Comparison of ENCODE assay signal across 21 cellular contexts in the genomic region with DNA sequence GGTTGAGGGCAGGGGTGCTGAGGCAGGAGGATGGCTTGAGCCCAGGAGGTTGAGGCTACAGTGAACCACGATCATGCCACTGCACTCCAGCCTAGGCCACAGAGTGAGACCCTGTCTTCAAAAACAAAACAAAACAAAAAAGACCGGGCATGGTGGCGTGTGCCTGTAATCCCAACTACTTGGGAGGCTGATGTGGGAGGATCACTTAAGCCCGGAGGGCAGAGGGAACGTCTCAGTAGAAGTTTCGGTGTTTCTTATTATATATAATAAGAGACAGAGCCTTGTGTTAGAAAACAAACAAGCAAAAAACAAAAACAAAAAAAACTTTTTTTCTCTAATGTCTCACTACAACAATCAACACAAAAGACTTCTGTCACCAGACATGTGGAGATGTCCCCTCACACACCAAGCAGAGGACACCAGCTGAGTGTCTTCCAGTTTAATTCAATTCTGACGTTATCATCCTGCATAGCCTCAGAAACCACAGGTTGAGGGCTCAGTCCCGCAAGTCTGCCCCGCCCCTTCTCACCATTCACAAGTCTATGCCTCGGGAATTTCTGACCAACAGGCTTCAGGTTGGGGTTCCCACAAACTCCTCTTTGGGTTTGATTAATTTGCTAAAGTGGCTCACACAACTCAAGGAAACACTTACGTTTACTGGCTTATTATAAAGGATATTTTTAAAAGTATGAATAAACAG. TPM values are rescaled to one million over a fixed set of nuclear protein-coding genes. Genes with fewer than 3 reads are reported as not detected.
DNase-seq lines count a peak whose midpoint lies in the region; ATAC-seq, FAIRE-seq and TF ChIP-seq lines count a peak whose summit lies in the region.
"Had no signal": no experiment of that assay in that cellular context is flagged by ENCODE, and none has a peak within 500 bp of the region (broad histone marks: within the 10 kb centered on the region; RNA-seq: fewer than 3 reads in every experiment).

No MANE protein-coding gene starts in this region.

- no peaks in the 10 kb centered on the region for H3K36me3 Mint-ChIP-seq in type B pancreatic cell
- H3K36me3 Mint-ChIP-seq in naive thymus-derived CD4-positive, alpha-beta T cell: no peaks in the 10 kb centered on the region

- no peaks in the 10 kb centered on the region for H3K9me3 Mint-ChIP-seq in type B pancreatic cell
- no peaks in the 10 kb centered on the region for H3K9me3 Mint-ChIP-seq in naive thymus-derived CD4-positive, alpha-beta T cell
- H3K9me3 Mint-ChIP-seq: CD4-positive, alpha-beta T cell; H9 had no signal

- H3K4me3 Mint-ChIP-seq in type B pancreatic cell: no peak overlapping the region
- no peak overlapping the region for H3K4me3 Mint-ChIP-seq in naive thymus-derived CD4-positive, alpha-beta T cell
- H3K4me3 Mint-ChIP-seq: CD4-positive, alpha-beta T cell; H9 had no signal

- POLR2A ChIA-PET in HepG2 (lab: Yijun Ruan, JAX): no interaction called here
- POLR2A ChIA-PET in naive thymus-derived CD4-positive, alpha-beta T cell (lab: Charles Lee): no interaction called here

- H3K27me3 ChIP-seq in HepG2 (ENCODE audit: control insufficient read depth in 1 of 2, insufficient read depth in 2 of 2, low read length in 2 of 2) (no peaks in the 10 kb centered on the region), right lobe of liver (no peaks in the 10 kb centered on the region), body of pancreas (no peaks in the 10 kb centered on the region)
- no peaks in the 10 kb centered on the region for H3K27me3 ChIP-seq in naive thymus-derived CD4-positive, alpha-beta T cell (ENCODE audit: control insufficient read depth in 2 of 2, insufficient read depth in 2 of 2, low read length in 2 of 2)

- H3K4me1 ChIP-seq in HepG2 (ENCODE audit: insufficient read depth, low read length): peaks cover 19% of the 10 kb centered on the region
- H3K4me1 ChIP-seq in right lobe of liver: no peaks in the 10 kb centered on the region
- H3K4me1 ChIP-seq in naive thymus-derived CD4-positive, alpha-beta T cell (ENCODE audit: control insufficient read depth in 2 of 2, insufficient read depth in 2 of 2, low read length in 2 of 2): no peaks in the 10 kb centered on the region
- no peaks in the 10 kb centered on the region for H3K4me1 ChIP-seq in body of pancreas

- no peak for FAIRE-seq in HepG2 (lab: Jason Lieb, UNC)
- FAIRE-seq: GM12878, RCC 7860 had no signal

- intact Hi-C loops in HepG2 (cut with micrococcal nuclease; ENCODE audit: unreplicated experiment) (no loop called here), right lobe of liver (cut with DNase I) (loop anchor here in 1 of 2 donors (5.0 kb wide), 1 partner anchor 142 kb away; no protein-coding TSS in a partner anchor), body of pancreas (cut with DNase I) (no loop called here)
- intact Hi-C loops in naive thymus-derived CD4-positive, alpha-beta T cell (cut with micrococcal nuclease): no loop called here

- H3K36me3 ChIP-seq in HepG2 (replicated peaks in 1 of 2; ENCODE audit: control insufficient read depth in 1 of 2, insufficient read depth in 2 of 2, low read length in 2 of 2) (no peaks in the 10 kb centered on the region), right lobe of liver (no peaks in the 10 kb centered on the region), body of pancreas (replicated peaks in 1 of 2; ENCODE audit: insufficient read depth in 1 of 2, low read depth in 2 of 2) (no peaks in the 10 kb centered on the region)
- no peaks in the 10 kb centered on the region for H3K36me3 ChIP-seq in naive thymus-derived CD4-positive, alpha-beta T cell (ENCODE audit: control insufficient read depth in 2 of 3, insufficient read depth in 3 of 3, low read length in 3 of 3)

- no peak overlapping the region for H2AFZ ChIP-seq in HepG2 (ENCODE audit: low read length)

- no peaks in the 10 kb centered on the region for H4K20me1 ChIP-seq in HepG2 (ENCODE audit: insufficient read depth, low read length)

- H3K4me3 ChIP-seq in HepG2 (replicated peaks in 1 of 3; ENCODE audit: insufficient read depth in 1 of 3, low read depth in 2 of 3, low read length in 3 of 3) (no peak overlapping the region), right lobe of liver (no peak overlapping the region), epithelial cell of esophagus (ENCODE audit: low read length) (no peak overlapping the region), body of pancreas (no peak overlapping the region)
- H3K4me3 ChIP-seq in naive thymus-derived CD4-positive, alpha-beta T cell (ENCODE audit: low read length): no peak overlapping the region
- H3K4me3 ChIP-seq: GM12878, SK-N-MC had no signal

- TF ChIP-seq EP300 in HepG2 (IDR thresholded peaks at IDR 0.05; ENCODE audit: low read depth in 2 of 2, low read length in 2 of 2) (no peak), HepG2 (CRISPR knock-in tag; IDR thresholded peaks at IDR 0.05; ENCODE audit: borderline replicate concordance) (no peak)

- peak overlapping the region; percentile 23; the same call in 1 of the 2 replicates for H3K4me2 ChIP-seq in HepG2 (ENCODE audit: low read depth, low read length)

- no peak for DNase-seq in HepG2 (ENCODE audit: low spot score)
- no peak for DNase-seq in right lobe of liver
- DNase-seq in SW480 (ENCODE audit: low spot score): peak; percentile 30
- DNase-seq in epithelial cell of esophagus (ENCODE audit: low read depth): peak; percentile 24
- DNase-seq in type B pancreatic cell (ENCODE audit: extremely low spot score, unreplicated experiment): no peak
- DNase-seq in naive thymus-derived CD4-positive, alpha-beta T cell: no peak
- DNase-seq in body of pancreas: no peak
- DNase-seq: 8988T; Calu3; CD4-positive, alpha-beta T cell; H9; NCI-H1105 treated with DMSO at 0.1 percent for 48 hours; NCI-H187 treated with DMSO at 0.1 percent for 48 hours; NCI-H345; NCI-H524 treated with DMSO at 0.1 percent for 48 hours; Right ventricle myocardium superior had no signal

- no peak for TF ChIP-seq CTCF in HepG2 (CRISPR knock-in tag; IDR thresholded peaks at IDR 0.05)
- no peak for TF ChIP-seq CTCF in right lobe of liver (IDR thresholded peaks at IDR 0.05)
- no peak for TF ChIP-seq CTCF in epithelial cell of esophagus (IDR thresholded peaks at IDR 0.05; ENCODE audit: insufficient read depth, low read depth, low read length, missing control alignments)
- TF ChIP-seq CTCF in type B pancreatic cell (conservative IDR thresholded peaks at IDR 0.05): no peak
- TF ChIP-seq CTCF in body of pancreas (IDR thresholded peaks at IDR 0.05): no peak

- WGBS in HepG2 (ENCODE audit: low lambda C conversion rate): 46% methylated on average over 11 of the region's 11 CpGs
- WGBS in right lobe of liver (ENCODE audit: insufficient coverage, low coverage, low lambda C conversion rate, missing lambda C conversion rate): 77% methylated on average over 10 of the region's 11 CpGs
- 72 to 74% methylated on average over 11 of the region's 11 CpGs for WGBS in body of pancreas, 2 donors

- CTCF ChIA-PET in HepG2 (lab: Yijun Ruan, JAX; ENCODE audit: low intra/inter-chr PET ratio, low total read pairs): no interaction called here
- CTCF ChIA-PET in naive thymus-derived CD4-positive, alpha-beta T cell (lab: Charles Lee): no interaction called here

- BruUV-seq in HepG2 (replicated peaks; lab: Mats Ljungman, UMichigan): no TSS peak

- no peak for TF ChIP-seq RAD21 in HepG2 (CRISPR knock-in tag; IDR thresholded peaks at IDR 0.05)

- peaks cover 4% of the 10 kb centered on the region for H3K27me3 Mint-ChIP-seq in type B pancreatic cell
- H3K27me3 Mint-ChIP-seq in naive thymus-derived CD4-positive, alpha-beta T cell: peaks cover 0 to 10% (median 0%) of the 10 kb centered on the region in 5 donors
- H3K27me3 Mint-ChIP-seq: CD4-positive, alpha-beta T cell had no signal

- TF ChIP-seq POLR2A in HepG2 (IDR thresholded peaks at IDR 0.05; ENCODE audit: insufficient read depth in 1 of 2, low read depth in 2 of 2, low read length in 2 of 2) (no peak), right lobe of liver (IDR thresholded peaks at IDR 0.05) (no peak), body of pancreas (IDR thresholded peaks at IDR 0.05) (no peak)

- H3K9ac ChIP-seq in HepG2 (ENCODE audit: insufficient read depth, low read depth, low read length): no peak overlapping the region

- peak overlapping the region; percentile 94 for H3K27ac Mint-ChIP-seq in type B pancreatic cell
- H3K27ac Mint-ChIP-seq in naive thymus-derived CD4-positive, alpha-beta T cell: no peak overlapping the region
- H3K27ac Mint-ChIP-seq: CD4-positive, alpha-beta T cell had no signal

- no peaks in the 10 kb centered on the region for H3K79me2 ChIP-seq in HepG2 (ENCODE audit: insufficient read depth, low read length)

- peaks cover 3% of the 10 kb centered on the region for H3K4me1 Mint-ChIP-seq in type B pancreatic cell (ENCODE audit: unreplicated experiment)
- H3K4me1 Mint-ChIP-seq in naive thymus-derived CD4-positive, alpha-beta T cell: peaks cover 0 to 3% (median 0%) of the 10 kb centered on the region in 7 donors

- in situ Hi-C loops in HepG2 (cut with HindIII; ENCODE audit: extremely low pct_ligation_motif_present, low pct_unique_long_range_greater_than_20kb): loop anchor here (10.0 kb wide), 1 partner anchor 145 kb away; a partner anchor contains a TSS

- H3K27ac ChIP-seq in HepG2 (ENCODE audit: extremely low read length, insufficient read depth, low read length): no peak overlapping the region
- H3K27ac ChIP-seq in right lobe of liver: no peak overlapping the region
- no peak overlapping the region for H3K27ac ChIP-seq in naive thymus-derived CD4-positive, alpha-beta T cell (ENCODE audit: low read depth, low read length)
- H3K27ac ChIP-seq in body of pancreas: no peak overlapping the region
- H3K27ac ChIP-seq: SK-N-MC had no signal

- H3K9me3 ChIP-seq in HepG2 (ENCODE audit: low read length): no peaks in the 10 kb centered on the region
- H3K9me3 ChIP-seq in right lobe of liver: no peaks in the 10 kb centered on the region
- H3K9me3 ChIP-seq in naive thymus-derived CD4-positive, alpha-beta T cell (ENCODE audit: control insufficient read depth in 2 of 3, low read length in 3 of 3): no peaks in the 10 kb centered on the region
- H3K9me3 ChIP-seq in body of pancreas: no peaks in the 10 kb centered on the region

- ATAC-seq in HepG2 (no peak), right lobe of liver (no peak), GM21367 (IDR thresholded peaks at IDR 0.05; ENCODE audit: unreplicated experiment) (no peak), body of pancreas (no peak)
- no peak for ATAC-seq in naive thymus-derived CD4-positive, alpha-beta T cell
- ATAC-seq: GM12878 had no signal

RNA-seq across cellular contexts. Expression of a gene that starts 24.0 kb away (rescaled TPM):
- total RNA-seq in HepG2 (2016; rRNA removed; fragmentation: Illumina TruSeq; extraction: Trizol) (446 and 480 TPM in 2 replicates), right lobe of liver (100 to 1,000 TPM in 5 of 6 experiments, 10 to 100 TPM in 1; 98.9 to 234 (median 131) TPM), type B pancreatic cell (ENCODE audit: low replicate concordance) (477 and 480 TPM in 2 replicates), body of pancreas (100 to 1,000 TPM; 222 to 424 TPM)
- 146 and 165 TPM in 2 replicates for total RNA-seq in HepG2 (2016; cell fraction: cytosol; rRNA removed; fragmentation: Illumina TruSeq; extraction: Trizol; ENCODE audit: low read depth)
- 450 and 480 TPM in 2 replicates for total RNA-seq in HepG2 (2016; cell fraction: insoluble cytoplasmic fraction; rRNA removed; fragmentation: Illumina TruSeq; extraction: Trizol)
- 286 and 327 TPM in 2 replicates for total RNA-seq in HepG2 (2016; cell fraction: membrane; rRNA removed; fragmentation: Illumina TruSeq; extraction: Trizol)
- 656 and 709 TPM in 2 replicates for total RNA-seq in HepG2 (2016; cell fraction: nucleus; rRNA removed; fragmentation: Illumina TruSeq; extraction: Trizol)
- 475 and 596 TPM in 2 replicates for polyA plus RNA-seq in HepG2 (2011; rRNA removed)
- 247 and 610 TPM in 2 replicates for polyA plus RNA-seq in HepG2 (2011; cell fraction: cytosol; rRNA removed)
- 443 and 672 TPM in 2 replicates for polyA plus RNA-seq in HepG2 (2011; cell fraction: nucleus; rRNA removed)
- polyA plus RNA-seq in HepG2 (2012): 536 and 611 TPM in 2 replicates
- polyA plus RNA-seq in HepG2 (2016; cell fraction: cytosol; fragmentation: Illumina TruSeq; extraction: Trizol; ENCODE audit: low read depth): 52.8 and 60.6 TPM in 2 replicates
- 340 and 366 TPM in 2 replicates for polyA plus RNA-seq in HepG2 (2016; cell fraction: insoluble cytoplasmic fraction; fragmentation: Illumina TruSeq; extraction: Trizol; ENCODE audit: low read depth)
- polyA plus RNA-seq in HepG2 (2016; cell fraction: membrane; fragmentation: Illumina TruSeq; extraction: Trizol; ENCODE audit: low read depth): 139 and 154 TPM in 2 replicates
- polyA plus RNA-seq in HepG2 (2016; cell fraction: nucleus; fragmentation: Illumina TruSeq; extraction: Trizol; ENCODE audit: insufficient read depth, low read depth): 727 and 748 TPM in 2 replicates
- polyA minus RNA-seq in HepG2 (2011; rRNA and poly(A)+ RNA removed; ENCODE audit: low replicate concordance): 191 and 270 TPM in 2 replicates
- polyA minus RNA-seq in HepG2 (2011; cell fraction: cytosol; rRNA and poly(A)+ RNA removed): 288 and 321 TPM in 2 replicates
- polyA minus RNA-seq in HepG2 (2011; cell fraction: nucleus; rRNA and poly(A)+ RNA removed): 1,137 and 1,381 TPM in 2 replicates
- total RNA-seq in naive thymus-derived CD4-positive, alpha-beta T cell: 100 to 1,000 TPM; 401 to 804 (median 650) TPM
- 100 to 1,000 TPM; 237 to 329 TPM for polyA plus RNA-seq in naive thymus-derived CD4-positive, alpha-beta T cell

RNA-seq across cellular contexts. Expression of a gene that starts 42.2 kb away (rescaled TPM):
- total RNA-seq in HepG2 (2016; rRNA removed; fragmentation: Illumina TruSeq; extraction: Trizol): 3.5 and 7.0 TPM in 2 replicates
- 0.79 and 1.1 TPM in 2 replicates for total RNA-seq in HepG2 (2016; cell fraction: cytosol; rRNA removed; fragmentation: Illumina TruSeq; extraction: Trizol; ENCODE audit: low read depth)
- 3.2 and 6.2 TPM in 2 replicates for total RNA-seq in HepG2 (2016; cell fraction: insoluble cytoplasmic fraction; rRNA removed; fragmentation: Illumina TruSeq; extraction: Trizol)
- total RNA-seq in HepG2 (2016; cell fraction: membrane; rRNA removed; fragmentation: Illumina TruSeq; extraction: Trizol): 1.4 and 1.9 TPM in 2 replicates
- 5.9 and 6.8 TPM in 2 replicates for total RNA-seq in HepG2 (2016; cell fraction: nucleus; rRNA removed; fragmentation: Illumina TruSeq; extraction: Trizol)
- polyA plus RNA-seq in HepG2 (2011; rRNA removed): 6.5 and 8.1 TPM in 2 replicates
- polyA plus RNA-seq in HepG2 (2011; cell fraction: cytosol; rRNA removed): 3.1 and 7.2 TPM in 2 replicates
- polyA plus RNA-seq in HepG2 (2011; cell fraction: nucleus; rRNA removed): 5.2 and 7.9 TPM in 2 replicates
- 12.8 and 13.5 TPM in 2 replicates for polyA plus RNA-seq in HepG2 (2012)
- 1.0 and 1.3 TPM in 2 replicates for polyA plus RNA-seq in HepG2 (2016; cell fraction: cytosol; fragmentation: Illumina TruSeq; extraction: Trizol; ENCODE audit: low read depth)
- 3.7 and 3.9 TPM in 2 replicates for polyA plus RNA-seq in HepG2 (2016; cell fraction: insoluble cytoplasmic fraction; fragmentation: Illumina TruSeq; extraction: Trizol; ENCODE audit: low read depth)
- polyA plus RNA-seq in HepG2 (2016; cell fraction: membrane; fragmentation: Illumina TruSeq; extraction: Trizol; ENCODE audit: low read depth): 1.2 and 1.4 TPM in 2 replicates
- polyA plus RNA-seq in HepG2 (2016; cell fraction: nucleus; fragmentation: Illumina TruSeq; extraction: Trizol; ENCODE audit: insufficient read depth, low read depth): 7.8 and 10.3 TPM in 2 replicates
- polyA minus RNA-seq in HepG2 (2011; rRNA and poly(A)+ RNA removed; ENCODE audit: low replicate concordance): 3.1 TPM in 1 of 2 replicates, not detected in the other
- polyA minus RNA-seq in HepG2 (2011; cell fraction: cytosol; rRNA and poly(A)+ RNA removed): 1.8 and 3.5 TPM in 2 replicates
- 2.6 and 4.5 TPM in 2 replicates for polyA minus RNA-seq in HepG2 (2011; cell fraction: nucleus; rRNA and poly(A)+ RNA removed)
- total RNA-seq in right lobe of liver: 1,000 to 10,000 TPM in 4 of 6 experiments, 100 to 1,000 TPM in 2; 432 to 1,537 (median 1,171) TPM
- not detected in 2 replicates for total RNA-seq in type B pancreatic cell (ENCODE audit: low replicate concordance)
- total RNA-seq in naive thymus-derived CD4-positive, alpha-beta T cell: not detected
- not detected for polyA plus RNA-seq in naive thymus-derived CD4-positive, alpha-beta T cell
- total RNA-seq in body of pancreas: not detected
- total RNA-seq: Calu3; CD4-positive, alpha-beta T cell; H9 had no signal
- polyA plus RNA-seq: BJ, GM12878 had no signal

RNA-seq across cellular contexts. Expression of a gene that starts 46.9 kb away (rescaled TPM):
- total RNA-seq in HepG2 (2016; rRNA removed; fragmentation: Illumina TruSeq; extraction: Trizol) (103 and 109 TPM in 2 replicates), right lobe of liver (10 to 100 TPM in 2 of 6 experiments, 1 to 10 TPM in 4; 4.6 to 17.4 (median 5.6) TPM), type B pancreatic cell (ENCODE audit: low replicate concordance) (33.6 and 64.2 TPM in 2 replicates), body of pancreas (10 to 100 TPM in 1 of 2 donors, 1 to 10 TPM in 1; 6.6 to 14.5 TPM)
- 40.2 and 42.1 TPM in 2 replicates for total RNA-seq in HepG2 (2016; cell fraction: cytosol; rRNA removed; fragmentation: Illumina TruSeq; extraction: Trizol; ENCODE audit: low read depth)
- 106 and 115 TPM in 2 replicates for total RNA-seq in HepG2 (2016; cell fraction: insoluble cytoplasmic fraction; rRNA removed; fragmentation: Illumina TruSeq; extraction: Trizol)
- total RNA-seq in HepG2 (2016; cell fraction: membrane; rRNA removed; fragmentation: Illumina TruSeq; extraction: Trizol): 31.0 and 31.4 TPM in 2 replicates
- 68.8 and 77.7 TPM in 2 replicates for total RNA-seq in HepG2 (2016; cell fraction: nucleus; rRNA removed; fragmentation: Illumina TruSeq; extraction: Trizol)
- 15.1 and 18.5 TPM in 2 replicates for polyA plus RNA-seq in HepG2 (2011; rRNA removed)
- 7.9 and 8.6 TPM in 2 replicates for polyA plus RNA-seq in HepG2 (2011; cell fraction: cytosol; rRNA removed)
- polyA plus RNA-seq in HepG2 (2011; cell fraction: nucleus; rRNA removed): 32.1 and 36.9 TPM in 2 replicates
- 26.8 and 40.8 TPM in 2 replicates for polyA plus RNA-seq in HepG2 (2012)
- polyA plus RNA-seq in HepG2 (2016; cell fraction: cytosol; fragmentation: Illumina TruSeq; extraction: Trizol; ENCODE audit: low read depth): 9.3 and 10.4 TPM in 2 replicates
- 97.0 and 99.6 TPM in 2 replicates for polyA plus RNA-seq in HepG2 (2016; cell fraction: insoluble cytoplasmic fraction; fragmentation: Illumina TruSeq; extraction: Trizol; ENCODE audit: low read depth)
- 10.8 and 11.9 TPM in 2 replicates for polyA plus RNA-seq in HepG2 (2016; cell fraction: membrane; fragmentation: Illumina TruSeq; extraction: Trizol; ENCODE audit: low read depth)
- polyA plus RNA-seq in HepG2 (2016; cell fraction: nucleus; fragmentation: Illumina TruSeq; extraction: Trizol; ENCODE audit: insufficient read depth, low read depth): 133 and 142 TPM in 2 replicates
- polyA minus RNA-seq in HepG2 (2011; rRNA and poly(A)+ RNA removed; ENCODE audit: low replicate concordance): 2.1 and 21.7 TPM in 2 replicates
- polyA minus RNA-seq in HepG2 (2011; cell fraction: cytosol; rRNA and poly(A)+ RNA removed): 4.9 and 11.6 TPM in 2 replicates
- 11.7 and 14.3 TPM in 2 replicates for polyA minus RNA-seq in HepG2 (2011; cell fraction: nucleus; rRNA and poly(A)+ RNA removed)
- total RNA-seq in naive thymus-derived CD4-positive, alpha-beta T cell: 10 to 100 TPM in 4 of 5 experiments, 1 to 10 TPM in 1; 8.7 to 71.6 (median 22.1) TPM
- 10 to 100 TPM; 22.5 to 28.1 TPM for polyA plus RNA-seq in naive thymus-derived CD4-positive, alpha-beta T cell

Comparison
In these comparisons a context has a peak if more than half of its experiments do, and no peak if none do; other contexts are left out.
1. RNA of a gene that starts 42.2 kb away (total RNA-seq): 432 to 1,537 TPM in right lobe of liver; 0.79 to 7.0 TPM in HepG2, not detected in type B pancreatic cell, not detected in naive thymus-derived CD4-positive, alpha-beta T cell and not detected in body of pancreas; every median in the first group is over 10 times any median in the second.
2. DNase-seq: peak in SW480 (single experiment) and epithelial cell of esophagus (single experiment); none in HepG2 (single experiment), right lobe of liver (0 of 3), type B pancreatic cell (single experiment), naive thymus-derived CD4-positive, alpha-beta T cell (0 of 9) and body of pancreas (0 of 4).